ENCODE assay signal across 22 cellular contexts in the genomic region with DNA sequence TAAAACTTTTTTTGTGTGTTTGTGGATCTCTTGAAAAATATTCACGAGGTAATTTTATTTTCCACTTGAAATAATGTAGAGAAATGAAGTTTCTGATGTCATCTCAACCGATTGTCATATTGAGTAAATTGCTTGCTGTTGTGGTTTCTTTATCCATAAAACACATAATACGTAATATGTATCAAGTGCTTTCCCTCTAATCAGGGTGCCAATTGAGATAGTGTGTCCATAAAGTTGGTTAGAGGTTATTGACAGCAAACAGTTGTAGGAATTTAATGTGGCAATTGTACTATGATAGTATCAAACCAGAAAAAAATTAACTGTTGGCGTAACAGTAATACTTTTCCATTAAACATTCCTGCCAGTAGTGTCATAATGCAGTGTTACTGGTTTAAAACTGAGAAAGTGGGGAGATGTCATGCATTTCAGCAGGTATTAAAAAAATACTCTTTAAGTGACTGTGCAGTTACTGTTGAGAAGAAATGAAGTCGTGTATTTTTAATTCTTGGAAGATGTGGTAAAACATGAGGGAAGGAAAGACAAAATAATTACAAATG. TPM values are rescaled to one million over a fixed set of nuclear protein-coding genes. Genes with fewer than 3 reads are reported as not detected.
DNase-seq lines count a peak whose midpoint lies in the region; ATAC-seq, FAIRE-seq and TF ChIP-seq lines count a peak whose summit lies in the region.
"Had no signal": no experiment of that assay in that cellular context is flagged by ENCODE, and none has a peak within 500 bp of the region (broad histone marks: within the 10 kb centered on the region; RNA-seq: fewer than 3 reads in every experiment).

No MANE protein-coding gene starts in this region.

- ATAC-seq in K562: no peak
- ATAC-seq in psoas muscle: peak in 1 of 4 donors; percentile 8
- ATAC-seq in GM21390 (IDR thresholded peaks at IDR 0.05; ENCODE audit: unreplicated experiment): no peak
- no peak for ATAC-seq in stimulated activated effector memory CD8-positive, alpha-beta T cell treated with anti-CD3 and anti-CD28 coated beads, Interleukin-12 subunit alpha, Interleukin-12 subunit beta, amount 100 ng/mL, for 72 hours

- H3K9ac ChIP-seq in K562 (ENCODE audit: insufficient read depth in 1 of 2, low read depth in 2 of 2, low read length in 2 of 2): no peak overlapping the region
- H3K9ac ChIP-seq: SK-N-SH had no signal

- H3K36me3 ChIP-seq in K562 (ENCODE audit: control insufficient read depth, insufficient read depth, low read length) (peaks cover 59% of the 10 kb centered on the region), psoas muscle (ENCODE audit: insufficient read depth in 1 of 2, low read depth in 1 of 2) (peaks cover 0 to 2% of the 10 kb centered on the region in 2 donors)

- H3K4me1 ChIP-seq in K562 (replicated peaks in 1 of 2; ENCODE audit: control insufficient read depth in 2 of 2, insufficient read depth in 2 of 2, low read length in 2 of 2) (no peaks in the 10 kb centered on the region), psoas muscle (peaks cover 83% of the 10 kb centered on the region)

- intact Hi-C loops in K562 (cut with micrococcal nuclease) (no loop called here), psoas muscle (cut with DNase I) (no loop called here)

- FAIRE-seq in H54 (lab: Jason Lieb, UNC) (peak; percentile 45), K562 (lab: Jason Lieb, UNC) (peak; percentile 23)
- FAIRE-seq: D721Med, H1 had no signal

- H3K27me3 ChIP-seq in K562 (ENCODE audit: control insufficient read depth in 2 of 2, insufficient read depth in 2 of 2, low read length in 2 of 2) (no peaks in the 10 kb centered on the region), psoas muscle (ENCODE audit: insufficient read depth in 3 of 3, low read length in 2 of 3) (no peaks in the 10 kb centered on the region)
- H3K27me3 ChIP-seq: Peyer's patch had no signal

- no TSS peak for BruUV-seq in K562 (replicated peaks; lab: Mats Ljungman, UMichigan)

- peaks cover 21% of the 10 kb centered on the region for H3K36me3 Mint-ChIP-seq in stimulated activated effector memory CD8-positive, alpha-beta T cell treated with anti-CD3 and anti-CD28 coated beads, Interleukin-12 subunit alpha, Interleukin-12 subunit beta, amount 100 ng/mL, for 72 hours

- H3K4me3 ChIP-seq in K562 (no peak overlapping the region), psoas muscle (no peak overlapping the region)
- H3K4me3 ChIP-seq: Peyer's patch had no signal

- TF ChIP-seq POLR2A in H54 (IDR thresholded peaks at IDR 0.05; ENCODE audit: low read depth, low read length) (no peak), K562 (conservative IDR thresholded peaks at IDR 0.05) (no peak)

- H3K9me3 ChIP-seq in K562 (replicated peaks; ENCODE audit: control insufficient read depth, insufficient read depth, low read depth, low read length) (no peaks in the 10 kb centered on the region), psoas muscle (no peaks in the 10 kb centered on the region)
- H3K9me3 ChIP-seq: Peyer's patch, SK-N-SH had no signal

- H3K79me2 ChIP-seq in K562 (ENCODE audit: control insufficient read depth, insufficient read depth, low read length): peaks cover 84% of the 10 kb centered on the region

- in situ Hi-C loops in K562 (cut with MboI): no loop called here

- H2AFZ ChIP-seq in K562 (ENCODE audit: low read depth, low read length): no peak overlapping the region

- H3K4me1 Mint-ChIP-seq in stimulated activated effector memory CD8-positive, alpha-beta T cell treated with anti-CD3 and anti-CD28 coated beads, Interleukin-12 subunit alpha, Interleukin-12 subunit beta, amount 100 ng/mL, for 72 hours: peaks cover 47% of the 10 kb centered on the region

- no peak for TF ChIP-seq CTCF in RWPE1 (conservative IDR thresholded peaks at IDR 0.05; ENCODE audit: low read depth)
- TF ChIP-seq CTCF in K562 (IDR thresholded peaks at IDR 0.05 in 2 of 3, conservative IDR thresholded peaks at IDR 0.05 in 1 of 3; ENCODE audit: insufficient read depth in 2 of 3, low read depth in 1 of 3, low read length in 3 of 3): no peak
- no peak for TF ChIP-seq CTCF in psoas muscle (IDR thresholded peaks at IDR 0.05)

- no peaks in the 10 kb centered on the region for H3K9me1 ChIP-seq in K562 (ENCODE audit: control insufficient read depth, insufficient read depth, low read length)

- CTCF ChIA-PET in RWPE1 (lab: Yijun Ruan, JAX) (interaction anchor here (0.6 kb wide), 2 partner anchors 19 to 84 kb away, joined by 3 to 4 read pairs; no protein-coding TSS in a partner anchor), K562 (lab: Yijun Ruan, JAX; ENCODE audit: low intra/inter-chr PET ratio) (no interaction called here)

- TF ChIP-seq RAD21 in K562 (CRISPR knock-in tag; conservative IDR thresholded peaks at IDR 0.05 in 1 of 2, IDR thresholded peaks at IDR 0.05 in 1 of 2): no peak

- H3K27ac ChIP-seq in RWPE1: no peak overlapping the region
- H3K27ac ChIP-seq in K562 (ENCODE audit: extremely low read depth, low read depth, low read length): no peak overlapping the region
- peak overlapping the region; percentile 38 for H3K27ac ChIP-seq in psoas muscle
- H3K27ac ChIP-seq: Peyer's patch had no signal

- H3K27ac Mint-ChIP-seq in stimulated activated effector memory CD8-positive, alpha-beta T cell treated with anti-CD3 and anti-CD28 coated beads, Interleukin-12 subunit alpha, Interleukin-12 subunit beta, amount 100 ng/mL, for 72 hours: no peak overlapping the region
- H3K27ac Mint-ChIP-seq: IgD-negative memory B cell had no signal

- no peaks in the 10 kb centered on the region for H4K20me1 ChIP-seq in K562 (replicated peaks; ENCODE audit: control insufficient read depth, insufficient read depth, low read length)

- no peaks in the 10 kb centered on the region for H3K9me3 Mint-ChIP-seq in stimulated activated effector memory CD8-positive, alpha-beta T cell treated with anti-CD3 and anti-CD28 coated beads, Interleukin-12 subunit alpha, Interleukin-12 subunit beta, amount 100 ng/mL, for 72 hours
- H3K9me3 Mint-ChIP-seq: CD8-positive, alpha-beta memory T cell; IgD-negative memory B cell had no signal

- DNase-seq in H54 (ENCODE audit: insufficient read length, low spot score) (no peak), RWPE1 (ENCODE audit: low spot score) (peak; percentile 13), K562 (ENCODE audit: extremely low read depth in 1 of 4, low spot score in 3 of 4) (no peak), psoas muscle (no peak), HT-29 (ENCODE audit: low spot score) (no peak), Kasumi-1 (lab: John Stamatoyannopoulos, UW) (no peak)
- DNase-seq in stimulated activated effector memory CD8-positive, alpha-beta T cell treated with anti-CD3 and anti-CD28 coated beads, Interleukin-12 subunit alpha, Interleukin-12 subunit beta, amount 100 ng/mL, for 72 hours (ENCODE audit: low spot score in 2 of 2): no peak
- DNase-seq: ACHN; C1 segment of cervical spinal cord; CD8-positive, alpha-beta memory T cell; DMS79; NCI-H1092 treated with DMSO at 0.1 percent for 48 hours; NCI-H2081; NCI-H2171 treated with DMSO at 0.1 percent for 48 hours; NCI-H446 treated with DMSO at 0.1 percent for 48 hours; Peyer's patch; SHP77 treated with DMSO at 0.1 percent for 48 hours; SK-N-SH had no signal

- H3K4me3 Mint-ChIP-seq in stimulated activated effector memory CD8-positive, alpha-beta T cell treated with anti-CD3 and anti-CD28 coated beads, Interleukin-12 subunit alpha, Interleukin-12 subunit beta, amount 100 ng/mL, for 72 hours: no peak overlapping the region
- H3K4me3 Mint-ChIP-seq: CD8-positive, alpha-beta memory T cell; IgD-negative memory B cell had no signal

- TF ChIP-seq EP300 in K562 (IDR thresholded peaks at IDR 0.05; ENCODE audit: low read length): no peak

- H3K4me2 ChIP-seq in K562 (ENCODE audit: insufficient read depth, low read length): no peak overlapping the region
- H3K4me2 ChIP-seq: SK-N-SH had no signal

- 85% methylated on average over 5 of the region's 5 CpGs for WGBS in K562 (ENCODE audit: insufficient coverage, low coverage, missing lambda C conversion rate)
- 65 to 86% (median 65%) methylated on average over 5 of the region's 5 CpGs for WGBS in psoas muscle, 3 donors

- POLR2A ChIA-PET in RWPE1 (lab: Yijun Ruan, JAX; ENCODE audit: low non-redundant PET) (no interaction called here), K562 (lab: Yijun Ruan, JAX) (no interaction called here)

TF ChIP-seq in K562, 482 proteins besides CTCF, POLR2A, EP300 and RAD21 (continues in another document):
- TF ChIP-seq, protein P1, sequence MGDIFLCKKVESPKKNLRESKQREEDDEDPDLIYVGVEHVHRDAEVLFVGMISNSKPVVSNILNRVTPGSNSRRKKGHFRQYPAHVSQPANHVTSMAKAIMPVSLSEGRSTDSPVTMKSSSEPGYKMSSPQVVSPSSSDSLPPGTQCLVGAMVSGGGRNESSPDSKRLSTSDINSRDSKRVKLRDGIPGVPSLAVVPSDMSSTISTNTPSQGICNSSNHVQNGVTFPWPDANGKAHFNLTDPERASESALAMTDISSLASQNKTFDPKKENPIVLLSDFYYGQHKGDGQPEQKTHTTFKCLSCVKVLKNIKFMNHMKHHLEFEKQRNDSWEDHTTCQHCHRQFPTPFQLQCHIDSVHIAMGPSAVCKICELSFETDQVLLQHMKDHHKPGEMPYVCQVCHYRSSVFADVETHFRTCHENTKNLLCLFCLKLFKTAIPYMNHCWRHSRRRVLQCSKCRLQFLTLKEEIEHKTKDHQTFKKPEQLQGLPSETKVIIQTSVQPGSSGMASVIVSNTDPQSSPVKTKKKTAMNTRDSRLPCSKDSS (IDR thresholded peaks at IDR 0.05; ENCODE audit: low read depth, partially characterized antibody): no peak

RNA-seq across cellular contexts. Expression of a gene that starts 38.3 kb away (rescaled TPM):
- total RNA-seq in K562 (2011; cell fraction: chromatin; rRNA removed; ENCODE audit: low replicate concordance): 27.5 and 92.2 TPM in 2 replicates
- 14.8 and 22.9 TPM in 2 replicates for total RNA-seq in K562 (2011; cell fraction: nucleolus; rRNA removed)
- 34.8 and 45.6 TPM in 2 replicates for total RNA-seq in K562 (2011; cell fraction: nucleoplasm; rRNA removed)
- total RNA-seq in K562 (2014; rRNA removed) (26.4 and 31.4 TPM in 2 replicates), K562 (2014; rRNA removed; fragmentation: Illumina TruSeq; extraction: Trizol) (44.9 and 49.0 TPM in 2 replicates), K562 (2015; rRNA removed; fragmentation: Illumina TruSeq; extraction: Trizol) (36.4 and 42.4 TPM in 2 replicates), K562 (2021) (36.5 and 42.1 TPM in 2 replicates), psoas muscle (100 to 1,000 TPM; 104 to 149 (median 116) TPM)
- polyA plus RNA-seq in K562 (2011; rRNA removed) (18.5 and 27.7 TPM in 2 replicates), K562 (2014; fragmentation: Illumina TruSeq; extraction: Trizol) (30.4 and 33.8 TPM in 2 replicates), K562 (2014; fragmentation: Nextera tagmentation; extraction: Ambion mirVana) (1 to 10 TPM; 7.8 to 8.0 TPM), K562 (2014; rRNA removed) (16.4 and 23.7 TPM in 2 replicates), psoas muscle (10 to 100 TPM; 20.0 to 59.3 (median 53.8) TPM)
- 7.7 and 11.9 TPM in 2 replicates for polyA plus RNA-seq in K562 (2011; cell fraction: cytosol; rRNA removed)
- 17.4 and 26.8 TPM in 2 replicates for polyA plus RNA-seq in K562 (2011; cell fraction: nucleus; rRNA removed)
- polyA plus RNA-seq in K562 (2012): 16.4 and 19.6 TPM in 2 replicates
- polyA minus RNA-seq in K562 (2011; rRNA and poly(A)+ RNA removed): 135 TPM in 2 replicates
- polyA minus RNA-seq in K562 (2011; cell fraction: cytosol; rRNA and poly(A)+ RNA removed): 21.7 and 28.6 TPM in 2 replicates
- 61.0 and 114 TPM in 2 replicates for polyA minus RNA-seq in K562 (2011; cell fraction: nucleus; rRNA and poly(A)+ RNA removed)
- 9.9 and 13.3 TPM in 2 replicates for total RNA-seq in HT-29 (2014; rRNA removed; shearing (Covaris generic))
